ENCODE assay signal across 7 cellular contexts in the genomic region with DNA sequence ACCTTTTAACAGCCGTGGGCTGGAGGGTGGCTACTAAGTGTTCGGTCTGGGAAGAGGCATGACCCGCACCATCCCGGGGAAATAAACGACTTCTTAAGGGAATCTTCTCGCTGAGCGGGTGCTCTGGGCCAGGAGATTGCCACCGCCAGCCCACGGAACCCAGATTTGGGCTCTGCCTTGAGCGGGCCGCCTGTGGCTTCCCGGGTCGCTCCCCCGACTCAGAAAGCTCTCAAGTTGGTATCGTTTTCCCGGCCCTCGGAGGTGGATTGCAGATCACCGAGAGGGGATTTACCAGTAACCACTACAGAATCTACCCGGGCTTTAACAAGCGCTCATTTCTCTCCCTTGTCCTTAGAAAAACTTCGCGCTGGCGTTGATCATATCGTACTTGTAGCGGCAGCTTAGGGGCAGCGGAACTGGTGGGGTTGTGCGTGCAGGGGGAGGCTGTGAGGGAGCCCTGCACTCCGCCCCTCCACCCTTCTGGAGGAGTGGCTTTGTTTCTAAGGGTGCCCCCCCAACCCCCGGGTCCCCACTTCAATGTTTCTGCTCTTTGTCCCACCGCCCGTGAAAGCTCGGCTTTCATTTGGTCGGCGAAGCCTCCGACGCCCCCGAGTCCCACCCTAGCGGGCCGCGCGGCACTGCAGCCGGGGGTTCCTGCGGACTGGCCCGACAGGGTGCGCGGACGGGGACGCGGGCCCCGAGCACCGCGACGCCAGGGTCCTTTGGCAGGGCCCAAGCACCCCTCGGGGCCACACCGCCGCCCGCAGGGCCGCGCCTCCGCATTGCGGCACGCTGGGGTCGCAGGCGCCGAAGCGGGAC. TPM values are rescaled to one million over a fixed set of nuclear protein-coding genes. Genes with fewer than 3 reads are reported as not detected.
A peak's percentile ranks its signal among the peaks of the same experiment; 100 is the strongest.
DNase-seq lines count a peak whose midpoint lies in the region; ATAC-seq, FAIRE-seq and TF ChIP-seq lines count a peak whose summit lies in the region.

No MANE protein-coding gene starts in this region.

- no peak for ATAC-seq in PC-3

- H3K9me2 ChIP-seq in PC-3 (replicated peaks; ENCODE audit: low read length), result no peaks in the 10 kb centered on the region

- H3K27me3 ChIP-seq in PC-3 (ENCODE audit: low read length) (peaks cover 39% of the 10 kb centered on the region), endothelial cell of umbilical vein (ENCODE audit: control insufficient read depth in 2 of 2, insufficient read depth in 2 of 2, low read length in 2 of 2) (peaks cover 35 to 51% of the 10 kb centered on the region in 2 experiments), smooth muscle cell (ENCODE audit: low read depth) (peaks cover 32% of the 10 kb centered on the region)

- intact Hi-C loops in PC-3 (cut with micrococcal nuclease), result loop anchor here (2.0 to 5.0 kb wide), 2 partner anchors 46 to 76 kb away; a partner anchor contains a TSS
- intact Hi-C loops in endothelial cell of umbilical vein (cut with micrococcal nuclease), result loop anchor here (5.0 kb wide), 1 partner anchor 89 kb away; no protein-coding TSS in a partner anchor

- H3K9me3 ChIP-seq in PC-3 (ENCODE audit: low read length) (no peaks in the 10 kb centered on the region), endothelial cell of umbilical vein (replicated peaks; ENCODE audit: control insufficient read depth, insufficient read depth, low read length) (no peaks in the 10 kb centered on the region), smooth muscle cell (replicated peaks; ENCODE audit: low read depth) (no peaks in the 10 kb centered on the region)

- H3K4me2 ChIP-seq in PC-3 (ENCODE audit: low read length) (peak overlapping the region; percentile 100), endothelial cell of umbilical vein (ENCODE audit: insufficient read depth, low read length) (peak overlapping the region; percentile 35), smooth muscle cell (peak overlapping the region; percentile 100)

- DNase-seq in GM12892 (ENCODE audit: insufficient read length) (no peak), PC-3 (peak; percentile 34), endothelial cell of umbilical vein (ENCODE audit: low read depth, low spot score) (peak; percentile 11), smooth muscle cell (lab: John Stamatoyannopoulos, UW; ENCODE audit: unreplicated experiment) (no peak), occipital lobe (lab: John Stamatoyannopoulos, UW) (no peak), NCI-H2029 treated with DMSO at 0.1 percent for 48 hours (lab: John Stamatoyannopoulos, UW) (no peak), globus pallidus (ENCODE audit: low spot score) (no peak)

- dilution Hi-C loops in endothelial cell of umbilical vein (cut with MboI; ENCODE audit: extremely low pct_ligation_motif_present, low sequenced_read_pairs), result no loop called here

- BruUV-seq in PC-3 (replicated peaks; lab: Mats Ljungman, UMichigan) (no TSS peak), endothelial cell of umbilical vein (replicated peaks; lab: Mats Ljungman, UMichigan) (no TSS peak)

- 5% methylated on average over 62 of the region's 66 CpGs for WGBS in smooth muscle cell (ENCODE audit: low lambda C conversion rate)

- FAIRE-seq in GM12892 (lab: Jason Lieb, UNC) (peak; percentile 9), endothelial cell of umbilical vein (lab: Jason Lieb, UNC) (no peak)

- H3K9ac ChIP-seq in PC-3 (ENCODE audit: low read length) (no peak overlapping the region; the same call in 1 of the 2 replicates), endothelial cell of umbilical vein (replicated peaks; ENCODE audit: extremely low read depth, insufficient read depth, low read length) (no peak overlapping the region), smooth muscle cell (ENCODE audit: low read depth) (no peak overlapping the region)

- H3K4me3 ChIP-seq in PC-3 (ENCODE audit: low read length) (peak overlapping the region; percentile 82), endothelial cell of umbilical vein (replicated peaks in 1 of 3; ENCODE audit: insufficient read depth in 1 of 3, low read depth in 1 of 3, low read length in 3 of 3) (peak overlapping the region in 2 of 3 experiments; percentile 52 to 61), smooth muscle cell (peak overlapping the region; percentile 62)

- TF ChIP-seq CTCF in PC-3 (conservative IDR thresholded peaks at IDR 0.05; ENCODE audit: low read depth, low read length) (0 out of 2 replicates have a peak, but pooled peaks have one; percentile 10), endothelial cell of umbilical vein (IDR thresholded peaks at IDR 0.05; ENCODE audit: extremely low read depth in 1 of 2, insufficient read depth in 1 of 2, low read depth in 1 of 2, low read length in 2 of 2) (no peak), smooth muscle cell (IDR thresholded peaks at IDR 0.05; ENCODE audit: borderline replicate concordance, insufficient read depth, poor library complexity, severe bottlenecking) (no peak)

- CTCF ChIA-PET in PC-3 (lab: Charles Lee), result no interaction called here
- CTCF ChIA-PET in endothelial cell of umbilical vein (lab: Charles Lee), result interaction anchor here (0.8 to 5.5 kb wide), 2 partner anchors 10 to 30 kb away, joined by 3 to 59 read pairs; no protein-coding TSS in a partner anchor

- H3K4me1 ChIP-seq in PC-3 (ENCODE audit: insufficient read depth, low read length) (peaks cover 31% of the 10 kb centered on the region), endothelial cell of umbilical vein (ENCODE audit: control insufficient read depth, extremely low read depth, insufficient read depth, low read length) (peaks cover 13% of the 10 kb centered on the region), smooth muscle cell (ENCODE audit: low read depth) (peaks cover 35% of the 10 kb centered on the region)

- no peaks in the 10 kb centered on the region for H3K9me1 ChIP-seq in endothelial cell of umbilical vein (replicated peaks; ENCODE audit: control insufficient read depth, extremely low read depth, insufficient read depth, low read length)

- H3K79me2 ChIP-seq in PC-3 (ENCODE audit: low read length) (peaks cover 8% of the 10 kb centered on the region), endothelial cell of umbilical vein (ENCODE audit: control insufficient read depth, insufficient read depth, low read length) (no peaks in the 10 kb centered on the region), smooth muscle cell (ENCODE audit: low read depth) (peaks cover 4% of the 10 kb centered on the region)

- H3K27ac ChIP-seq in PC-3 (ENCODE audit: low read length) (no peak overlapping the region), endothelial cell of umbilical vein (ENCODE audit: insufficient read depth, low read depth, low read length) (no peak overlapping the region), smooth muscle cell (ENCODE audit: low read depth) (no peak overlapping the region)

- H3K36me3 ChIP-seq in PC-3 (ENCODE audit: low read depth, low read length), result no peaks in the 10 kb centered on the region
- no peaks in the 10 kb centered on the region for H3K36me3 ChIP-seq in endothelial cell of umbilical vein (ENCODE audit: control insufficient read depth in 2 of 2, extremely low read depth in 1 of 2, insufficient read depth in 2 of 2, low read length in 2 of 2)
- no peaks in the 10 kb centered on the region for H3K36me3 ChIP-seq in smooth muscle cell (ENCODE audit: low read depth)

- H3F3A ChIP-seq in PC-3 (ENCODE audit: low read length, unreplicated experiment), result no peaks in the 10 kb centered on the region
- H3F3A ChIP-seq in smooth muscle cell (ENCODE audit: low read depth), result peaks cover 24% of the 10 kb centered on the region

- POLR2A ChIA-PET in PC-3 (lab: Charles Lee; ENCODE audit: unreplicated experiment), result interaction anchor here (0.6 kb wide), 1 partner anchor 259 kb away, joined by 3 read pairs; no protein-coding TSS in a partner anchor
- POLR2A ChIA-PET in endothelial cell of umbilical vein (lab: Charles Lee), result no interaction called here

- H2AFZ ChIP-seq in PC-3 (ENCODE audit: low read length) (peak overlapping the region; percentile 89), endothelial cell of umbilical vein (ENCODE audit: low read depth, low read length) (peak overlapping the region; percentile 90), smooth muscle cell (ENCODE audit: low read depth) (peak overlapping the region; percentile 93)

- no peak for TF ChIP-seq POLR2A in GM12892 (IDR thresholded peaks at IDR 0.05; ENCODE audit: low read depth, low read length)
- TF ChIP-seq POLR2A in endothelial cell of umbilical vein (IDR thresholded peaks at IDR 0.05; ENCODE audit: low read depth, low read length), result no peak

- H4K20me1 ChIP-seq in PC-3 (ENCODE audit: low read length) (peaks cover 7% of the 10 kb centered on the region; the same call in 1 of the 2 replicates), endothelial cell of umbilical vein (replicated peaks; ENCODE audit: control insufficient read depth, extremely low read depth, insufficient read depth, low read length) (no peaks in the 10 kb centered on the region), smooth muscle cell (ENCODE audit: low read depth) (peaks cover 7% of the 10 kb centered on the region)

TF ChIP-seq in endothelial cell of umbilical vein, 7 proteins besides CTCF, POLR2A, EP300 and RAD21 (continues in another document):
- TF ChIP-seq JUN (IDR thresholded peaks at IDR 0.05; ENCODE audit: borderline replicate concordance, insufficient read depth, insufficient read length, low read depth), result no peak

RNA-seq across cellular contexts. Expression of a gene that starts 3.6 kb away (rescaled TPM):
- 4.1 TPM for polyA plus RNA-seq in GM12892 (2012; ENCODE audit: missing spikeins)
- total RNA-seq in PC-3 (2014; rRNA removed), result 53.5 and 75.4 TPM in 2 replicates
- total RNA-seq in endothelial cell of umbilical vein, result 12.3 TPM in 2 replicates
- 7.0 and 9.3 TPM in 2 replicates for polyA plus RNA-seq in endothelial cell of umbilical vein
- 3.9 and 5.3 TPM in 2 replicates for polyA plus RNA-seq in endothelial cell of umbilical vein (2011; cell fraction: cytosol; rRNA removed)
- 4.6 and 5.5 TPM in 2 replicates for polyA plus RNA-seq in endothelial cell of umbilical vein (2011; cell fraction: nucleus; rRNA removed)
- 3.4 and 5.9 TPM in 2 replicates for polyA plus RNA-seq in endothelial cell of umbilical vein (2012)
- polyA minus RNA-seq in endothelial cell of umbilical vein, result 2.9 and 3.6 TPM in 2 replicates
- 36.5 TPM for polyA minus RNA-seq in endothelial cell of umbilical vein (2011; cell fraction: cytosol; rRNA and poly(A)+ RNA removed)
- polyA minus RNA-seq in endothelial cell of umbilical vein (2011; cell fraction: nucleus; rRNA and poly(A)+ RNA removed), result 2.4 and 3.1 TPM in 2 replicates
- 17.3 and 17.4 TPM in 2 replicates for total RNA-seq in smooth muscle cell
- polyA plus RNA-seq in smooth muscle cell, result 44.6 and 47.2 TPM in 2 replicates
- 19.2 TPM for total RNA-seq in occipital lobe

RNA-seq across cellular contexts. Expression of a gene that starts 46.0 kb away (rescaled TPM):
- 1.6 TPM for polyA plus RNA-seq in GM12892 (2012; ENCODE audit: missing spikeins)
- total RNA-seq in PC-3 (2014; rRNA removed) (11.3 and 12.8 TPM in 2 replicates), endothelial cell of umbilical vein (3.1 TPM in 2 replicates), smooth muscle cell (1.9 and 2.6 TPM in 2 replicates), occipital lobe (8.4 TPM)
- polyA plus RNA-seq in endothelial cell of umbilical vein (0.49 and 0.69 TPM in 2 replicates), smooth muscle cell (4.3 and 9.0 TPM in 2 replicates)
- 0.28 and 0.41 TPM in 2 replicates for polyA plus RNA-seq in endothelial cell of umbilical vein (2011; cell fraction: cytosol; rRNA removed)
- 0.40 and 1.1 TPM in 2 replicates for polyA plus RNA-seq in endothelial cell of umbilical vein (2011; cell fraction: nucleus; rRNA removed)
- 1.4 and 1.8 TPM in 2 replicates for polyA plus RNA-seq in endothelial cell of umbilical vein (2012)
- polyA minus RNA-seq in endothelial cell of umbilical vein, result 0.25 and 1.1 TPM in 2 replicates
- polyA minus RNA-seq in endothelial cell of umbilical vein (2011; cell fraction: cytosol; rRNA and poly(A)+ RNA removed), result 2.4 TPM
- 0.19 and 0.34 TPM in 2 replicates for polyA minus RNA-seq in endothelial cell of umbilical vein (2011; cell fraction: nucleus; rRNA and poly(A)+ RNA removed)

Comparison
In these comparisons a context has a peak if more than half of its experiments do, and no peak if none do; other contexts are left out.
1. DNase-seq: peak in PC-3 (single experiment) and endothelial cell of umbilical vein (single experiment); none in GM12892 (single experiment), smooth muscle cell (single experiment), occipital lobe (single experiment), NCI-H2029 treated with DMSO at 0.1 percent for 48 hours (single experiment) and globus pallidus (single experiment).
2. H3K4me2 ChIP-seq: peak in every context shown above with its lines; median percentile 100 in PC-3; 100 in smooth muscle cell; 35 in endothelial cell of umbilical vein.
3. Peak in every context shown above with its lines, with median percentiles within 50 percentile points of each other: H2AFZ ChIP-seq and H3K4me3 ChIP-seq.